ENCODE assay signal across 8 cellular contexts in genomic region chr16:81077077-81077940, GRCh38. TPM values are rescaled to one million over a fixed set of nuclear protein-coding genes. Genes with fewer than 3 reads are reported as not detected.
A peak's percentile ranks its signal among the peaks of the same experiment; 100 is the strongest.
DNase-seq lines count a peak whose midpoint lies in the region; ATAC-seq and TF ChIP-seq lines count a peak whose summit lies in the region.

Gene C16orf46, minus strand, starts transcription at chr16:81077238. Its CDS starts 13,283 bp downstream, at chr16:81063955.

- H3K9me3 ChIP-seq in BE2C: no peaks in the 10 kb centered on the region

- H3K27me3 ChIP-seq in BE2C: no peaks in the 10 kb centered on the region

- ATAC-seq in HG03432 (IDR thresholded peaks at IDR 0.05; ENCODE audit: unreplicated experiment): peak; percentile 97

- DNase-seq in BE2C (peak; percentile 98), GM19238 (ENCODE audit: insufficient read length, low spot score) (peak; percentile 95), NCI-H460 (ENCODE audit: extremely low read depth, low read depth) (peak; percentile 87), choroid plexus epithelial cell (ENCODE audit: low read depth) (peak; percentile 97), kidney tubule cell (ENCODE audit: low spot score) (peak; percentile 96)
- peak; percentile 89 to 95 for DNase-seq in activated CD4-positive, alpha-beta T cell treated with anti-CD3 and anti-CD28 coated beads for 24 hours (ENCODE audit: low read depth in 2 of 2)
- peak; percentile 95 to 96 for DNase-seq in stimulated activated CD4-positive, alpha-beta T cell treated with anti-CD3 and anti-CD28 coated beads, Interleukin-15, amount 100 ng/mL, for 48 hours (ENCODE audit: low read depth in 2 of 2)

- no peak for TF ChIP-seq CTCF in BE2C (IDR thresholded peaks at IDR 0.05; ENCODE audit: low read depth, low read length)
- no peak for TF ChIP-seq CTCF in choroid plexus epithelial cell (conservative IDR thresholded peaks at IDR 0.05; ENCODE audit: low read depth, low read length)

- H3K36me3 ChIP-seq in BE2C: peaks cover 2% of the 10 kb centered on the region; the same call in 1 of the 2 replicates

- no peaks in the 10 kb centered on the region for H3K4me1 ChIP-seq in BE2C

- H3K4me3 ChIP-seq in BE2C (ENCODE audit: low read depth, low read length) (peak within 1 kb of the TSS; percentile 90), choroid plexus epithelial cell (ENCODE audit: low read depth, low read length) (peak within 1 kb of the TSS; percentile 93)

RNA-seq across cellular contexts. Expression of gene C16orf46, which starts in this region (rescaled TPM):
- polyA plus RNA-seq in BE2C (2012; ENCODE audit: insufficient read depth, insufficient read length, low read depth): 0.85 TPM
- total RNA-seq in NCI-H460 (2014; rRNA removed; shearing (Covaris generic)): 0.27 and 0.72 TPM in 2 replicates
- 0.33 TPM in 1 of 2 replicates, not detected in the other for polyA plus RNA-seq in NCI-H460 (2014; cell fraction: nucleus; rRNA removed)

Comparison
In these comparisons a context has a peak if more than half of its experiments do, and no peak if none do; other contexts are left out.
1. Peak in every context shown above with its lines: DNase-seq, ATAC-seq and H3K4me3 ChIP-seq.
2. Peak in DNase-seq in NCI-H460; RNA of the gene not detected or under 1 TPM.